ENCODE assay signal across 26 cellular contexts in the genomic region with DNA sequence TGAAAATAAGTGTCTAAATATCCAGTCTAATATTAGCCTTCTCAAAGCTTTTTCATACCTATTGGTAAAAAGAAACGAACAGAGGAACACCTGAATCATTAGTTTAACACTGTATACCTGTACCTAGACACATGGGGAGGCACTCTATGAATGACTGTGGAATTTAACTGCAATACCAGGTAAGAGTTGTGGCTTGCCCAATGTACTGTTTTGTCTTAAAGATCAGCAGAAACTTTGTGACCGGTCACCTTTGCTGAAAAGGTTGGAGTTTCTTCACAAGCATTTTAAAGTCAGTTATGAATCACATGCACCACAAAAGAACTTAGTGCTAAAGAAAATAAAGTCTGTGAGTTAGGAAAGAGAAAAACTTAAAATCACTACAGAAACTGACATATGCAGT. TPM values are rescaled to one million over a fixed set of nuclear protein-coding genes. Genes with fewer than 3 reads are reported as not detected.
DNase-seq lines count a peak whose midpoint lies in the region; ATAC-seq, FAIRE-seq and TF ChIP-seq lines count a peak whose summit lies in the region.
"Had no signal": no experiment of that assay in that cellular context is flagged by ENCODE, and none has a peak within 500 bp of the region (broad histone marks: within the 10 kb centered on the region; RNA-seq: fewer than 3 reads in every experiment).

No MANE protein-coding gene starts in this region.

- WGBS in HepG2 (ENCODE audit: low lambda C conversion rate) = 92% methylated on average over 2 of the region's 2 CpGs
- WGBS in right lobe of liver (ENCODE audit: insufficient coverage, low coverage, low lambda C conversion rate, missing lambda C conversion rate) = 83% methylated on average over 2 of the region's 2 CpGs
- WGBS in neuronal stem cell (ENCODE audit: extremely low coverage in 2 of 2, insufficient read length in 2 of 2, insufficient replicate concordance in 1 of 2), 2 donors = no CpG with 5 or more reads among the region's 2 CpGs

- H3F3A ChIP-seq in PC-9 (ENCODE audit: insufficient read depth, low read depth) = peaks cover 6% of the 10 kb centered on the region

- H3K4me1 Mint-ChIP-seq in type B pancreatic cell (ENCODE audit: unreplicated experiment) = peaks cover 41% of the 10 kb centered on the region

- H3K36me3 Mint-ChIP-seq in type B pancreatic cell = peaks cover 8% of the 10 kb centered on the region

- no peak for TF ChIP-seq RAD21 in HepG2 (CRISPR knock-in tag; IDR thresholded peaks at IDR 0.05)

- H2BK15ac ChIP-seq in neuronal stem cell (ENCODE audit: low read length) = no peak overlapping the region

- no peak overlapping the region for H3K4ac ChIP-seq in neuronal stem cell (ENCODE audit: low read length)

- no peaks in the 10 kb centered on the region for H3K36me3 ChIP-seq in HepG2 (replicated peaks in 1 of 2; ENCODE audit: control insufficient read depth in 1 of 2, insufficient read depth in 2 of 2, low read length in 2 of 2)
- H3K36me3 ChIP-seq in right lobe of liver = no peaks in the 10 kb centered on the region
- H3K36me3 ChIP-seq in PC-9 (ENCODE audit: low read depth) = no peaks in the 10 kb centered on the region
- H3K36me3 ChIP-seq in fibroblast of lung (ENCODE audit: control insufficient read depth, insufficient read depth, low read length) = no peaks in the 10 kb centered on the region
- peaks cover 3 to 4% of the 10 kb centered on the region in 2 donors for H3K36me3 ChIP-seq in neuronal stem cell (replicated peaks in 1 of 2; ENCODE audit: control insufficient read depth in 2 of 2, insufficient read depth in 2 of 2, low read length in 2 of 2)
- H3K36me3 ChIP-seq: transverse colon had no signal

- no peak overlapping the region for H3K23ac ChIP-seq in neuronal stem cell (ENCODE audit: low read depth, low read length, poor library complexity)

- H3K79me1 ChIP-seq in neuronal stem cell (ENCODE audit: low read depth, low read length) = no peaks in the 10 kb centered on the region

- no peak overlapping the region for H2BK5ac ChIP-seq in neuronal stem cell (ENCODE audit: low read length)

- no peak overlapping the region for H3K14ac ChIP-seq in neuronal stem cell (ENCODE audit: low read length)

- no peak overlapping the region for H2AK5ac ChIP-seq in neuronal stem cell (ENCODE audit: low read depth, low read length)

- no peak overlapping the region for H4K91ac ChIP-seq in neuronal stem cell (ENCODE audit: low read depth, low read length, poor library complexity)

- H3K27ac ChIP-seq in HepG2 (ENCODE audit: extremely low read length, insufficient read depth, low read length) = no peak overlapping the region
- no peak overlapping the region for H3K27ac ChIP-seq in right lobe of liver
- no peak overlapping the region for H3K27ac ChIP-seq in PC-9
- no peak overlapping the region for H3K27ac ChIP-seq in fibroblast of lung (ENCODE audit: insufficient read depth, low read length)
- H3K27ac ChIP-seq in neuronal stem cell (replicated peaks; ENCODE audit: low read length) = no peak overlapping the region
- H3K27ac ChIP-seq: esophagus muscularis mucosa, transverse colon had no signal

- no peaks in the 10 kb centered on the region for H3K9me3 ChIP-seq in HepG2 (ENCODE audit: low read length)
- no peaks in the 10 kb centered on the region for H3K9me3 ChIP-seq in right lobe of liver
- H3K9me3 ChIP-seq in PC-9 (ENCODE audit: insufficient read depth, low read depth) = no peaks in the 10 kb centered on the region
- no peaks in the 10 kb centered on the region for H3K9me3 ChIP-seq in fibroblast of lung (ENCODE audit: control insufficient read depth, insufficient read depth, low read depth, low read length)
- H3K9me3 ChIP-seq in neuronal stem cell (replicated peaks in 1 of 2; ENCODE audit: control insufficient read depth in 2 of 2, insufficient read depth in 1 of 2, low read depth in 1 of 2, low read length in 2 of 2) = no peaks in the 10 kb centered on the region
- H3K9me3 ChIP-seq: esophagus muscularis mucosa, transverse colon had no signal

- peak overlapping the region; percentile 57 for H3K4me3 Mint-ChIP-seq in type B pancreatic cell

- H4K20me1 ChIP-seq in HepG2 (ENCODE audit: insufficient read depth, low read length) = no peaks in the 10 kb centered on the region; the same call in 1 of the 2 replicates
- peaks cover 13% of the 10 kb centered on the region for H4K20me1 ChIP-seq in PC-9 (ENCODE audit: insufficient read depth)
- peaks cover 2% of the 10 kb centered on the region for H4K20me1 ChIP-seq in fibroblast of lung (ENCODE audit: control insufficient read depth, extremely low read depth, insufficient read depth, low read length)

- H2AFZ ChIP-seq in HepG2 (ENCODE audit: low read length) (no peak overlapping the region), PC-9 (no peak overlapping the region), fibroblast of lung (ENCODE audit: low read length) (no peak overlapping the region), neuronal stem cell (ENCODE audit: low read length) (no peak overlapping the region)

- H3K9me2 ChIP-seq in PC-9 (ENCODE audit: insufficient read depth) = no peaks in the 10 kb centered on the region

- H3K27me3 Mint-ChIP-seq in type B pancreatic cell = no peaks in the 10 kb centered on the region
- H3K27me3 Mint-ChIP-seq: activated CD4-positive, alpha-beta T cell treated with anti-CD3 and anti-CD28 coated beads, Interleukin-2, amount 10 ng/mL, durations not matched to agents 7 days and 5 days; activated CD8-positive, alpha-beta memory T cell treated with anti-CD3 and anti-CD28 coated beads, Interleukin-2, amount 10 ng/mL, durations not matched to agents 7 days and 5 days; effector memory CD8-positive, alpha-beta T cell had no signal

- TF ChIP-seq CTCF in HepG2 (CRISPR knock-in tag; IDR thresholded peaks at IDR 0.05) (no peak), right lobe of liver (IDR thresholded peaks at IDR 0.05) (no peak), PC-9 (conservative IDR thresholded peaks at IDR 0.05) (no peak), fibroblast of lung (conservative IDR thresholded peaks at IDR 0.05 in 1 of 2, IDR thresholded peaks at IDR 0.05 in 1 of 2; ENCODE audit: low read depth in 1 of 2, low read length in 2 of 2) (no peak), type B pancreatic cell (conservative IDR thresholded peaks at IDR 0.05) (no peak)

- H3K4me2 ChIP-seq in HepG2 (ENCODE audit: low read depth, low read length) (peak overlapping the region; percentile 85; the same call in 1 of the 2 replicates), PC-9 (0 out of 2 replicates have a peak overlapping the region, but pooled peaks have one; percentile 96), fibroblast of lung (ENCODE audit: extremely low read depth, insufficient read depth, low read length) (peak overlapping the region; percentile 19), neuronal stem cell (ENCODE audit: insufficient read depth, low read length, poor library complexity, severe bottlenecking) (no peak overlapping the region)

- no peak overlapping the region for H2BK120ac ChIP-seq in neuronal stem cell (ENCODE audit: low read depth, low read length)

- CTCF ChIA-PET in HepG2 (lab: Yijun Ruan, JAX; ENCODE audit: low intra/inter-chr PET ratio, low total read pairs) = no interaction called here
- CTCF ChIA-PET in PC-9 (lab: Charles Lee) = no interaction called here

- ATAC-seq in HepG2 (no peak), right lobe of liver (no peak)
- ATAC-seq: activated CD8-positive, alpha-beta memory T cell treated with anti-CD3 and anti-CD28 coated beads, Interleukin-2, amount 10 ng/mL, durations not matched to agents 7 days and 5 days; effector memory CD8-positive, alpha-beta T cell; K562; left cardiac atrium had no signal

- no peaks in the 10 kb centered on the region for H3K9me3 Mint-ChIP-seq in type B pancreatic cell
- H3K9me3 Mint-ChIP-seq: effector memory CD8-positive, alpha-beta T cell had no signal

- H4K8ac ChIP-seq in neuronal stem cell (ENCODE audit: low read depth, low read length) = no peak overlapping the region

- 0 out of 6 replicates have a peak overlapping the region, but pooled peaks of 1 of the 3 experiments have one; percentile 3 for H3K4me3 ChIP-seq in HepG2 (replicated peaks in 1 of 3; ENCODE audit: insufficient read depth in 1 of 3, low read depth in 2 of 3, low read length in 3 of 3)
- no peak overlapping the region for H3K4me3 ChIP-seq in right lobe of liver
- no peak overlapping the region for H3K4me3 ChIP-seq in PC-9
- H3K4me3 ChIP-seq in fibroblast of lung (replicated peaks in 1 of 4; ENCODE audit: control extremely low read depth in 1 of 4, insufficient read depth in 1 of 4, low read depth in 3 of 4, low read length in 4 of 4) = no peak overlapping the region
- H3K4me3 ChIP-seq in neuronal stem cell (ENCODE audit: low read length in 2 of 2) = no peak overlapping the region
- H3K4me3 ChIP-seq: esophagus muscularis mucosa, K562 had no signal

- TF ChIP-seq POLR2A in HepG2 (IDR thresholded peaks at IDR 0.05; ENCODE audit: insufficient read depth in 1 of 2, low read depth in 2 of 2, low read length in 2 of 2) (no peak), right lobe of liver (IDR thresholded peaks at IDR 0.05) (no peak)

- no peak overlapping the region for H3K9ac ChIP-seq in HepG2 (ENCODE audit: insufficient read depth, low read depth, low read length)
- no peak overlapping the region for H3K9ac ChIP-seq in fibroblast of lung (ENCODE audit: insufficient read depth, low read length)
- no peak overlapping the region for H3K9ac ChIP-seq in neuronal stem cell (ENCODE audit: low read depth, low read length, poor library complexity)

- DNase-seq in HepG2 (ENCODE audit: low spot score) = no peak
- no peak for DNase-seq in right lobe of liver
- DNase-seq in PC-9 = no peak
- no peak for DNase-seq in fibroblast of lung (ENCODE audit: low read depth in 2 of 2)
- no peak for DNase-seq in type B pancreatic cell (ENCODE audit: extremely low spot score, unreplicated experiment)
- DNase-seq in stimulated activated CD4-positive, alpha-beta T cell treated with anti-CD3 and anti-CD28 coated beads, Interleukin-4, amount 100 ng/mL, for 1 hour = no peak
- DNase-seq in islet precursor cell = no peak
- DNase-seq in neuronal stem cell (ENCODE audit: low spot score) = no peak
- DNase-seq: activated CD4-positive, alpha-beta T cell treated with anti-CD3 and anti-CD28 coated beads, Interleukin-2, amount 10 ng/mL, durations not matched to agents 7 days and 5 days; activated CD8-positive, alpha-beta memory T cell treated with anti-CD3 and anti-CD28 coated beads, Interleukin-2, amount 10 ng/mL, durations not matched to agents 7 days and 5 days; activated T-cell treated with anti-CD3 and anti-CD28 coated beads, Interleukin-2, amount 50 U/mL, for 48 hours; caudate nucleus; cortex of kidney; effector memory CD8-positive, alpha-beta T cell; GF-D8; left cardiac atrium; NCI-H1417 treated with DMSO at 0.1 percent for 48 hours; NCI-H446; NCI-H774; small intestine; stimulated activated CD4-positive, alpha-beta T cell treated with anti-CD3 and anti-CD28 coated beads, Interleukin-1b, Interleukin-23, amount 100 ng/mL, for 48 hours; transverse colon had no signal

- no TSS peak for BruUV-seq in HepG2 (replicated peaks; lab: Mats Ljungman, UMichigan)
- BruUV-seq in PC-9 (replicated peaks; lab: Mats Ljungman, UMichigan) = no TSS peak

- H3K79me2 ChIP-seq in HepG2 (ENCODE audit: insufficient read depth, low read length) = peaks cover 64% of the 10 kb centered on the region
- peaks cover 71% of the 10 kb centered on the region for H3K79me2 ChIP-seq in PC-9 (ENCODE audit: low read depth)
- peaks cover 63% of the 10 kb centered on the region for H3K79me2 ChIP-seq in fibroblast of lung (ENCODE audit: control insufficient read depth, insufficient read depth, low read length)

- H3K4me1 ChIP-seq in HepG2 (ENCODE audit: insufficient read depth, low read length) (peaks cover 44% of the 10 kb centered on the region), right lobe of liver (peaks cover 0 to 29% (median 6%) of the 10 kb centered on the region in 4 donors), PC-9 (replicated peaks; ENCODE audit: insufficient read depth) (peaks cover 22% of the 10 kb centered on the region), fibroblast of lung (ENCODE audit: control insufficient read depth, extremely low read depth, insufficient read depth, low read length) (peaks cover 3% of the 10 kb centered on the region), neuronal stem cell (ENCODE audit: control insufficient read depth in 2 of 2, insufficient read depth in 1 of 2, low read depth in 1 of 2, low read length in 2 of 2) (peaks cover 0 to 6% of the 10 kb centered on the region in 2 donors)

- in situ Hi-C loops in HepG2 (cut with HindIII; ENCODE audit: extremely low pct_ligation_motif_present, low pct_unique_long_range_greater_than_20kb) = no loop called here

- intact Hi-C loops in HepG2 (cut with micrococcal nuclease; ENCODE audit: unreplicated experiment) = no loop called here
- intact Hi-C loops in right lobe of liver (cut with DNase I) = no loop called here
- intact Hi-C loops in PC-9 (cut with micrococcal nuclease; ENCODE audit: unreplicated experiment) = loop anchor here (5.0 kb wide), 1 partner anchor 37 kb away; the partner anchor contains the start of gene CCDC112

- no peak overlapping the region for H3K18ac ChIP-seq in neuronal stem cell (ENCODE audit: low read length)

- TF ChIP-seq EP300 in HepG2 (IDR thresholded peaks at IDR 0.05; ENCODE audit: low read depth in 2 of 2, low read length in 2 of 2) (no peak), HepG2 (CRISPR knock-in tag; IDR thresholded peaks at IDR 0.05; ENCODE audit: borderline replicate concordance) (no peak)

- no peak overlapping the region for H3K27ac Mint-ChIP-seq in type B pancreatic cell
- H3K27ac Mint-ChIP-seq: activated CD4-positive, alpha-beta T cell treated with anti-CD3 and anti-CD28 coated beads, Interleukin-2, amount 10 ng/mL, durations not matched to agents 7 days and 5 days; activated CD8-positive, alpha-beta memory T cell treated with anti-CD3 and anti-CD28 coated beads, Interleukin-2, amount 10 ng/mL, durations not matched to agents 7 days and 5 days had no signal

- POLR2A ChIA-PET in HepG2 (lab: Yijun Ruan, JAX) = no interaction called here
- POLR2A ChIA-PET in PC-9 (lab: Charles Lee; ENCODE audit: unreplicated experiment) = interaction anchor here (0.6 kb wide), 1 partner anchor 274 kb away, joined by 5 read pairs; no protein-coding TSS in a partner anchor

- no peaks in the 10 kb centered on the region; a peak in 1 of 5 replicates for H3K27me3 ChIP-seq in HepG2 (ENCODE audit: control insufficient read depth in 1 of 2, insufficient read depth in 2 of 2, low read length in 2 of 2)
- H3K27me3 ChIP-seq in right lobe of liver = no peaks in the 10 kb centered on the region
- no peaks in the 10 kb centered on the region for H3K27me3 ChIP-seq in PC-9 (ENCODE audit: insufficient read depth, low read depth)
- no peaks in the 10 kb centered on the region for H3K27me3 ChIP-seq in fibroblast of lung (ENCODE audit: control insufficient read depth, insufficient read depth, low read length)
- H3K27me3 ChIP-seq in neuronal stem cell (ENCODE audit: control insufficient read depth in 3 of 3, insufficient read depth in 3 of 3, low read depth in 1 of 3, low read length in 3 of 3) = no peaks in the 10 kb centered on the region
- H3K27me3 ChIP-seq: esophagus muscularis mucosa, transverse colon had no signal

- H2BK12ac ChIP-seq in neuronal stem cell (ENCODE audit: low read length) = no peak overlapping the region

- no peak for FAIRE-seq in HepG2 (lab: Jason Lieb, UNC)
- FAIRE-seq: frontal cortex, GM19239, small intestine had no signal

RNA-seq across cellular contexts. Expression of gene PGGT1B, which starts 2.4 kb away (rescaled TPM):
- total RNA-seq in HepG2 (2016; rRNA removed; fragmentation: Illumina TruSeq; extraction: Trizol) (42.7 and 72.3 TPM in 2 replicates), right lobe of liver (10 to 100 TPM in 4 of 6 experiments, 1 to 10 TPM in 2; 7.1 to 29.3 (median 21.1) TPM), PC-9 (2021) (30.9 and 31.1 TPM in 2 replicates), fibroblast of lung (12.4 and 13.6 TPM in 2 replicates), type B pancreatic cell (ENCODE audit: low replicate concordance) (43.0 and 50.4 TPM in 2 replicates)
- total RNA-seq in HepG2 (2016; cell fraction: cytosol; rRNA removed; fragmentation: Illumina TruSeq; extraction: Trizol; ENCODE audit: low read depth) = 6.9 and 11.3 TPM in 2 replicates
- 42.3 and 71.1 TPM in 2 replicates for total RNA-seq in HepG2 (2016; cell fraction: insoluble cytoplasmic fraction; rRNA removed; fragmentation: Illumina TruSeq; extraction: Trizol)
- total RNA-seq in HepG2 (2016; cell fraction: membrane; rRNA removed; fragmentation: Illumina TruSeq; extraction: Trizol) = 11.0 and 14.9 TPM in 2 replicates
- total RNA-seq in HepG2 (2016; cell fraction: nucleus; rRNA removed; fragmentation: Illumina TruSeq; extraction: Trizol) = 30.4 and 38.7 TPM in 2 replicates
- polyA plus RNA-seq in HepG2 (2011; rRNA removed) (2.4 and 2.9 TPM in 2 replicates), fibroblast of lung (1.9 and 2.5 TPM in 2 replicates)
- 0.98 and 1.6 TPM in 2 replicates for polyA plus RNA-seq in HepG2 (2011; cell fraction: cytosol; rRNA removed)
- polyA plus RNA-seq in HepG2 (2011; cell fraction: nucleus; rRNA removed) = 2.6 and 3.5 TPM in 2 replicates
- polyA plus RNA-seq in HepG2 (2012) = 13.0 and 18.1 TPM in 2 replicates
- polyA plus RNA-seq in HepG2 (2016; cell fraction: cytosol; fragmentation: Illumina TruSeq; extraction: Trizol; ENCODE audit: low read depth) = 1.2 TPM in 2 replicates
- polyA plus RNA-seq in HepG2 (2016; cell fraction: insoluble cytoplasmic fraction; fragmentation: Illumina TruSeq; extraction: Trizol; ENCODE audit: low read depth) = 36.6 and 42.3 TPM in 2 replicates
- 3.0 and 3.3 TPM in 2 replicates for polyA plus RNA-seq in HepG2 (2016; cell fraction: membrane; fragmentation: Illumina TruSeq; extraction: Trizol; ENCODE audit: low read depth)
- 15.9 and 18.8 TPM in 2 replicates for polyA plus RNA-seq in HepG2 (2016; cell fraction: nucleus; fragmentation: Illumina TruSeq; extraction: Trizol; ENCODE audit: insufficient read depth, low read depth)
- 18.2 and 26.2 TPM in 2 replicates for polyA minus RNA-seq in HepG2 (2011; rRNA and poly(A)+ RNA removed; ENCODE audit: low replicate concordance)
- polyA minus RNA-seq in HepG2 (2011; cell fraction: cytosol; rRNA and poly(A)+ RNA removed) = 4.9 and 5.5 TPM in 2 replicates
- polyA minus RNA-seq in HepG2 (2011; cell fraction: nucleus; rRNA and poly(A)+ RNA removed) = 56.8 and 69.8 TPM in 2 replicates
- 12.6 and 13.5 TPM in 2 replicates for polyA plus RNA-seq in fibroblast of lung (2012)
- polyA minus RNA-seq in fibroblast of lung (ENCODE audit: low replicate concordance) = 11.4 and 30.1 TPM in 2 replicates
- 7.3 TPM for polyA plus RNA-seq in neuronal stem cell (2013, experiment 1 of 2)
- polyA plus RNA-seq in neuronal stem cell (2013, experiment 2 of 2) = 6.8 TPM

RNA-seq across cellular contexts. Expression of gene CCDC112, which starts 36.2 kb away (rescaled TPM):
- 2.8 and 3.3 TPM in 2 replicates for total RNA-seq in HepG2 (2016; rRNA removed; fragmentation: Illumina TruSeq; extraction: Trizol)
- 1.2 and 2.0 TPM in 2 replicates for total RNA-seq in HepG2 (2016; cell fraction: cytosol; rRNA removed; fragmentation: Illumina TruSeq; extraction: Trizol; ENCODE audit: low read depth)
- 3.4 and 3.8 TPM in 2 replicates for total RNA-seq in HepG2 (2016; cell fraction: insoluble cytoplasmic fraction; rRNA removed; fragmentation: Illumina TruSeq; extraction: Trizol)
- 1.9 and 2.1 TPM in 2 replicates for total RNA-seq in HepG2 (2016; cell fraction: membrane; rRNA removed; fragmentation: Illumina TruSeq; extraction: Trizol)
- 3.8 and 6.0 TPM in 2 replicates for total RNA-seq in HepG2 (2016; cell fraction: nucleus; rRNA removed; fragmentation: Illumina TruSeq; extraction: Trizol)
- 0.78 and 1.1 TPM in 2 replicates for polyA plus RNA-seq in HepG2 (2011; rRNA removed)
- polyA plus RNA-seq in HepG2 (2011; cell fraction: cytosol; rRNA removed) = 0.64 and 0.81 TPM in 2 replicates
- 0.45 and 0.71 TPM in 2 replicates for polyA plus RNA-seq in HepG2 (2011; cell fraction: nucleus; rRNA removed)
- 2.5 and 3.9 TPM in 2 replicates for polyA plus RNA-seq in HepG2 (2012)
- 0.85 and 0.99 TPM in 2 replicates for polyA plus RNA-seq in HepG2 (2016; cell fraction: cytosol; fragmentation: Illumina TruSeq; extraction: Trizol; ENCODE audit: low read depth)
- polyA plus RNA-seq in HepG2 (2016; cell fraction: insoluble cytoplasmic fraction; fragmentation: Illumina TruSeq; extraction: Trizol; ENCODE audit: low read depth) = 4.0 and 4.9 TPM in 2 replicates
- polyA plus RNA-seq in HepG2 (2016; cell fraction: membrane; fragmentation: Illumina TruSeq; extraction: Trizol; ENCODE audit: low read depth) = 1.1 and 1.7 TPM in 2 replicates
- polyA plus RNA-seq in HepG2 (2016; cell fraction: nucleus; fragmentation: Illumina TruSeq; extraction: Trizol; ENCODE audit: insufficient read depth, low read depth) = 5.2 and 9.4 TPM in 2 replicates
- 0.18 and 0.44 TPM in 2 replicates for polyA minus RNA-seq in HepG2 (2011; rRNA and poly(A)+ RNA removed; ENCODE audit: low replicate concordance)
- 0.69 and 1.4 TPM in 2 replicates for polyA minus RNA-seq in HepG2 (2011; cell fraction: cytosol; rRNA and poly(A)+ RNA removed)
- 4.2 and 4.8 TPM in 2 replicates for polyA minus RNA-seq in HepG2 (2011; cell fraction: nucleus; rRNA and poly(A)+ RNA removed)
- 1 to 10 TPM in 2 of 6 experiments, under 1 TPM in 4; 0.49 to 1.8 (median 0.93) TPM for total RNA-seq in right lobe of liver
- 4.3 and 4.8 TPM in 2 replicates for total RNA-seq in PC-9 (2021)
- total RNA-seq in fibroblast of lung = 7.4 and 13.7 TPM in 2 replicates
- 5.2 and 5.7 TPM in 2 replicates for polyA plus RNA-seq in fibroblast of lung
- 8.0 TPM in 2 replicates for polyA plus RNA-seq in fibroblast of lung (2012)
- 0.15 TPM in 1 of 2 replicates, not detected in the other for polyA minus RNA-seq in fibroblast of lung (ENCODE audit: low replicate concordance)
- 5.3 and 7.2 TPM in 2 replicates for total RNA-seq in type B pancreatic cell (ENCODE audit: low replicate concordance)
- polyA plus RNA-seq in neuronal stem cell (2013, experiment 1 of 2) = 40.0 TPM
- 42.4 TPM for polyA plus RNA-seq in neuronal stem cell (2013, experiment 2 of 2)
